In genomic region chr11:71486320-71486719, GRCh38 we compare ENCODE assay signal across 21 cellular contexts. TPM values are rescaled to one million over a fixed set of nuclear protein-coding genes. Genes with fewer than 3 reads are reported as not detected.
DNase-seq lines count a peak whose midpoint lies in the region; ATAC-seq and TF ChIP-seq lines count a peak whose summit lies in the region.
"Had no signal": no experiment of that assay in that cellular context is flagged by ENCODE, and none has a peak within 500 bp of the region (broad histone marks: within the 10 kb centered on the region; RNA-seq: fewer than 3 reads in every experiment).

No MANE protein-coding gene starts in this region.

- no peak overlapping the region for H3K18ac ChIP-seq in IMR-90 (ENCODE audit: low read depth, low read length)

- no peaks in the 10 kb centered on the region; the same call in 1 of the 2 replicates for H4K20me1 ChIP-seq in IMR-90 (ENCODE audit: insufficient read depth, low read length)

- no peak overlapping the region for H3K4ac ChIP-seq in IMR-90 (ENCODE audit: low read depth, low read length)

- H2BK15ac ChIP-seq in IMR-90 (ENCODE audit: low read depth, low read length): no peak overlapping the region

- no peak overlapping the region for H3K14ac ChIP-seq in IMR-90 (replicated peaks; ENCODE audit: low read depth, low read length)

- peak overlapping the region; percentile 14 for H2AFZ ChIP-seq in IMR-90 (replicated peaks; ENCODE audit: low read length, poor library complexity)

- H3K4me2 ChIP-seq in IMR-90 (ENCODE audit: low read depth, low read length): no peak overlapping the region

- no peak overlapping the region for H2BK20ac ChIP-seq in IMR-90 (ENCODE audit: low read depth, low read length)

- H3K4me3 ChIP-seq in IMR-90 (ENCODE audit: insufficient read depth, low read depth, low read length) (no peak overlapping the region), spleen (no peak overlapping the region)
- H3K4me3 ChIP-seq: MG63, SJCRH30 had no signal

- no peak for TF ChIP-seq RAD21 in IMR-90 (IDR thresholded peaks at IDR 0.05; ENCODE audit: low read length)

- H2AK5ac ChIP-seq in IMR-90 (ENCODE audit: low read depth, low read length): no peak overlapping the region

- H3K9ac ChIP-seq in IMR-90 (ENCODE audit: low read depth, low read length): no peak overlapping the region

- H3K79me1 ChIP-seq in IMR-90 (ENCODE audit: low read depth in 1 of 2, low read length in 2 of 2): peaks cover 0 to 4% of the 10 kb centered on the region in 2 experiments; a peak in 1 of 4 replicates

- DNase-seq in activated naive CD4-positive, alpha-beta T cell treated with anti-CD3 and anti-CD28 coated beads, Interleukin-2, amount 50 U/mL, for 72 hours (ENCODE audit: low spot score in 2 of 2): no peak
- no peak for DNase-seq in activated naive CD4-positive, alpha-beta T cell (lab: John Stamatoyannopoulos, UW)
- DNase-seq in IMR-90 (no peak), mesenteric fat pad (ENCODE audit: low spot score) (peak; percentile 39), spleen (peak; percentile 4), omental fat pad (ENCODE audit: low spot score) (no peak), SKM-1 (lab: John Stamatoyannopoulos, UW; ENCODE audit: unreplicated experiment) (no peak)
- DNase-seq: CD4-positive, alpha-beta T cell; H7; KG1; MG63; NCI-H2029; NCI-H446; NCI-H524 treated with DMSO at 0.1 percent for 48 hours; NCI-H774; NK-92 treated with Interleukin-12 subunit alpha and Interleukin-12 subunit beta, amount 100 ng/mL, for 24 hours; PC-3; SJCRH30 had no signal

- intact Hi-C loops in IMR-90 (cut with micrococcal nuclease) (no loop called here), spleen (cut with DNase I; ENCODE audit: low total_unique reads) (no loop called here)

- H3K27ac ChIP-seq in IMR-90 (ENCODE audit: insufficient read depth, low read length) (no peak overlapping the region), spleen (no peak overlapping the region)
- H3K27ac ChIP-seq: SJCRH30 had no signal

- POLR2A ChIA-PET in IMR-90 (lab: Charles Lee; ENCODE audit: unreplicated experiment): no interaction called here

- H2AK9ac ChIP-seq in IMR-90 (replicated peaks; ENCODE audit: low read depth, low read length, poor library complexity): no peak overlapping the region

- dilution Hi-C loops in IMR-90 (cut with HindIII; ENCODE audit: low sequenced_read_pairs, unreplicated experiment): no loop called here

- BruUV-seq in IMR-90 (replicated peaks; lab: Mats Ljungman, UMichigan): no TSS peak

- peaks cover 63% of the 10 kb centered on the region for H3K36me3 ChIP-seq in IMR-90 (ENCODE audit: control insufficient read depth, insufficient read depth, low read length)
- H3K36me3 ChIP-seq in spleen: peaks cover 7 to 100% (median 76%) of the 10 kb centered on the region in 6 donors
- H3K36me3 ChIP-seq: MG63 had no signal

- no peak overlapping the region for H4K5ac ChIP-seq in IMR-90 (ENCODE audit: low read depth, low read length)

- peak overlapping the region; percentile 9 to 67 for H3K27ac Mint-ChIP-seq in activated naive CD4-positive, alpha-beta T cell treated with anti-CD3 and anti-CD28 coated beads, Interleukin-2, amount 50 U/mL, for 72 hours
- H3K27ac Mint-ChIP-seq: CD4-positive, alpha-beta T cell had no signal

- H3K56ac ChIP-seq in IMR-90 (ENCODE audit: extremely low read depth, insufficient read depth, low read length): no peak overlapping the region

- H4K8ac ChIP-seq in IMR-90 (ENCODE audit: low read depth in 2 of 2, low read length in 2 of 2): no peak overlapping the region

- no peak overlapping the region for H2BK5ac ChIP-seq in IMR-90 (ENCODE audit: low read depth, low read length, poor library complexity, severe bottlenecking)

- H4K91ac ChIP-seq in IMR-90 (ENCODE audit: insufficient read depth, low read depth, low read length): no peak overlapping the region

- in situ Hi-C loops in IMR-90 (cut with MboI; ENCODE audit: low sequenced_read_pairs): no loop called here

- H3K9me1 ChIP-seq in IMR-90 (ENCODE audit: insufficient read depth, low read length): peaks cover 29% of the 10 kb centered on the region

- H3K27me3 ChIP-seq in IMR-90 (ENCODE audit: control insufficient read depth, insufficient read depth, low read length): no peaks in the 10 kb centered on the region
- no peaks in the 10 kb centered on the region for H3K27me3 ChIP-seq in spleen (replicated peaks in 1 of 7)
- H3K27me3 ChIP-seq: MG63, SJCRH30 had no signal

- H3K36me3 Mint-ChIP-seq in activated naive CD4-positive, alpha-beta T cell treated with anti-CD3 and anti-CD28 coated beads, Interleukin-2, amount 50 U/mL, for 72 hours: peaks cover 41 to 64% of the 10 kb centered on the region in 2 donors

- ATAC-seq in activated naive CD4-positive, alpha-beta T cell treated with anti-CD3 and anti-CD28 coated beads, Interleukin-2, amount 50 U/mL, for 72 hours: no peak
- ATAC-seq in IMR-90 (ENCODE audit: low read depth): no peak
- no peak for ATAC-seq in omental fat pad (ENCODE audit: low FRiP score)
- ATAC-seq: PC-3 had no signal

- no peak overlapping the region for H2BK120ac ChIP-seq in IMR-90 (ENCODE audit: low read depth, low read length)

- H3K9me3 ChIP-seq in IMR-90 (ENCODE audit: control insufficient read depth, insufficient read depth, low read length): no peaks in the 10 kb centered on the region
- H3K9me3 ChIP-seq in spleen: no peaks in the 10 kb centered on the region
- H3K9me3 ChIP-seq: MG63, SJCRH30 had no signal

- TF ChIP-seq CTCF in IMR-90 (conservative IDR thresholded peaks at IDR 0.05; ENCODE audit: low read depth, low read length) (no peak), spleen (IDR thresholded peaks at IDR 0.05 in 8 of 11, conservative IDR thresholded peaks at IDR 0.05 in 3 of 11) (no peak), omental fat pad (IDR thresholded peaks at IDR 0.05) (no peak)

- no peak overlapping the region for H3K23ac ChIP-seq in IMR-90 (ENCODE audit: low read depth, low read length)

- CTCF ChIA-PET in IMR-90 (lab: Yijun Ruan, JAX): no interaction called here

- WGBS in IMR-90 (ENCODE audit: extremely low coverage in 2 of 2, insufficient read length in 1 of 2), 2 experiments: 91% methylated on average over 1 of the region's 1 CpG; no CpG with 5 or more reads in 1 of the 2 experiments
- 94 to 100% (median 95%) methylated on average over 1 of the region's 1 CpG for WGBS in spleen, 5 donors

- H3K9me3 Mint-ChIP-seq in activated naive CD4-positive, alpha-beta T cell treated with anti-CD3 and anti-CD28 coated beads, Interleukin-2, amount 50 U/mL, for 72 hours: no peaks in the 10 kb centered on the region
- H3K9me3 Mint-ChIP-seq: CD4-positive, alpha-beta T cell had no signal

- H3K4me1 ChIP-seq in IMR-90 (ENCODE audit: control insufficient read depth, insufficient read depth, low read length) (peaks cover 11% of the 10 kb centered on the region; the same call in 1 of the 2 replicates), spleen (peaks cover 0 to 23% (median 13%) of the 10 kb centered on the region in 6 donors)

- TF ChIP-seq POLR2A in IMR-90 (IDR thresholded peaks at IDR 0.05; ENCODE audit: low read depth, low read length) (no peak), spleen (IDR thresholded peaks at IDR 0.05) (no peak)

TF ChIP-seq in IMR-90, 13 proteins besides CTCF, POLR2A, EP300 and RAD21 (continues in another document):
- no peak for TF ChIP-seq CEBPB (IDR thresholded peaks at IDR 0.05; ENCODE audit: low read depth, low read length)
- no peak for TF ChIP-seq FOS (IDR thresholded peaks at IDR 0.05; ENCODE audit: low read depth, low read length)
- TF ChIP-seq RCOR1 (IDR thresholded peaks at IDR 0.05; ENCODE audit: insufficient replicate concordance, low read length): no peak
- no peak for TF ChIP-seq MXI1 (IDR thresholded peaks at IDR 0.05; ENCODE audit: borderline replicate concordance, low read depth, low read length)
- TF ChIP-seq RFX5 (IDR thresholded peaks at IDR 0.05; ENCODE audit: low read depth, low read length): no peak
- TF ChIP-seq MAFK (IDR thresholded peaks at IDR 0.05; ENCODE audit: low read depth, low read length): no peak

RNA-seq across cellular contexts. Expression of gene NADSYN1, which starts 33.3 kb away (rescaled TPM):
- 100 to 1,000 TPM; 102 to 135 TPM for total RNA-seq in activated naive CD4-positive, alpha-beta T cell treated with anti-CD3 and anti-CD28 coated beads, Interleukin-2, amount 50 U/mL, for 72 hours
- total RNA-seq in IMR-90 (2012; rRNA removed) (59.2 and 70.4 TPM in 2 replicates), mesenteric fat pad (48.0 TPM), spleen (100 to 1,000 TPM in 6 of 7 donors, 10 to 100 TPM in 1; 89.6 to 137 (median 112) TPM), omental fat pad (10 to 100 TPM; 42.9 to 78.2 (median 64.1) TPM)
- polyA plus RNA-seq in IMR-90 (2012; rRNA removed) (63.7 and 69.5 TPM in 2 replicates), spleen (100 to 1,000 TPM in 1 of 3 donors, 10 to 100 TPM in 2; 68.4 to 101 (median 74.4) TPM)
- polyA plus RNA-seq in IMR-90 (2012; cell fraction: cytosol; rRNA removed): 31.6 and 45.0 TPM in 2 replicates
- 239 and 302 TPM in 2 replicates for polyA plus RNA-seq in IMR-90 (2012; cell fraction: nucleus; rRNA removed; ENCODE audit: low replicate concordance)

RNA-seq across cellular contexts. Expression of gene DHCR7, which starts 38.1 kb away (rescaled TPM):
- 10 to 100 TPM; 41.4 to 54.1 TPM for total RNA-seq in activated naive CD4-positive, alpha-beta T cell treated with anti-CD3 and anti-CD28 coated beads, Interleukin-2, amount 50 U/mL, for 72 hours
- total RNA-seq in IMR-90 (2012; rRNA removed) (20.0 and 22.0 TPM in 2 replicates), mesenteric fat pad (26.3 TPM), spleen (10 to 100 TPM; 10.9 to 26.4 (median 18.2) TPM), omental fat pad (10 to 100 TPM; 12.9 to 76.5 (median 37.4) TPM)
- polyA plus RNA-seq in IMR-90 (2012; rRNA removed) (43.2 and 43.3 TPM in 2 replicates), spleen (1 to 10 TPM; 3.6 to 6.2 (median 4.4) TPM)
- polyA plus RNA-seq in IMR-90 (2012; cell fraction: cytosol; rRNA removed): 25.7 and 56.1 TPM in 2 replicates
- 22.6 and 38.0 TPM in 2 replicates for polyA plus RNA-seq in IMR-90 (2012; cell fraction: nucleus; rRNA removed; ENCODE audit: low replicate concordance)

RNA-seq across cellular contexts. Expression of gene KRTAP5-7, which starts 40.7 kb away (rescaled TPM):
- not detected for total RNA-seq in activated naive CD4-positive, alpha-beta T cell treated with anti-CD3 and anti-CD28 coated beads, Interleukin-2, amount 50 U/mL, for 72 hours
- total RNA-seq in IMR-90 (2012; rRNA removed) (not detected in 2 replicates), mesenteric fat pad (0.39 TPM), spleen (under 1 TPM in 3 of 7 donors, not detected in 4; 0.37 to 0.72 (median 0.70) TPM), omental fat pad (under 1 TPM in 1 of 4 donors, not detected in 3; 0.28 TPM)
- polyA plus RNA-seq in IMR-90 (2012; rRNA removed) (not detected in 2 replicates), spleen (under 1 TPM in 1 of 3 donors, not detected in 2; 0.13 TPM)
- polyA plus RNA-seq in IMR-90 (2012; cell fraction: cytosol; rRNA removed): not detected in 2 replicates
- 0.08 and 0.39 TPM in 2 replicates for polyA plus RNA-seq in IMR-90 (2012; cell fraction: nucleus; rRNA removed; ENCODE audit: low replicate concordance)
- total RNA-seq: A172; CD4-positive, alpha-beta T cell; H7; HT1080; PC-3; SJCRH30 had no signal
- polyA plus RNA-seq: BJ had no signal

RNA-seq across cellular contexts. Expression of gene KRTAP5-8, which starts 51.5 kb away (rescaled TPM):
- not detected for total RNA-seq in activated naive CD4-positive, alpha-beta T cell treated with anti-CD3 and anti-CD28 coated beads, Interleukin-2, amount 50 U/mL, for 72 hours
- total RNA-seq in IMR-90 (2012; rRNA removed) (not detected in 2 replicates), mesenteric fat pad (not detected), spleen (under 1 TPM in 3 of 7 donors, not detected in 4; 0.30 to 0.63 (median 0.43) TPM), omental fat pad (not detected)
- polyA plus RNA-seq in IMR-90 (2012; rRNA removed) (0.07 TPM in 1 of 2 replicates, not detected in the other), spleen (under 1 TPM; 0.09 to 0.20 (median 0.13) TPM)
- not detected in 2 replicates for polyA plus RNA-seq in IMR-90 (2012; cell fraction: cytosol; rRNA removed)
- polyA plus RNA-seq in IMR-90 (2012; cell fraction: nucleus; rRNA removed; ENCODE audit: low replicate concordance): 0.36 and 0.37 TPM in 2 replicates
- total RNA-seq: A172; CD4-positive, alpha-beta T cell; H7; HT1080; PC-3; SJCRH30 had no signal
- polyA plus RNA-seq: BJ had no signal

Comparison
In these comparisons a context has a peak if more than half of its experiments do, and no peak if none do; other contexts are left out.
1. DNase-seq: peak in mesenteric fat pad (single experiment) and spleen (single experiment); none in activated naive CD4-positive, alpha-beta T cell treated with anti-CD3 and anti-CD28 coated beads, Interleukin-2, amount 50 U/mL, for 72 hours (0 of 2), activated naive CD4-positive, alpha-beta T cell (0 of 4), IMR-90 (single experiment), omental fat pad (single experiment) and SKM-1 (single experiment).